9 cellular contexts compared by ENCODE assay signal in genomic region chr4:113328514-113328913, GRCh38.
DNase-seq lines count a peak whose midpoint lies in the region; ATAC-seq and TF ChIP-seq lines count a peak whose summit lies in the region.
"Had no signal": no experiment of that assay in that cellular context is flagged by ENCODE, and none has a peak within 500 bp of the region (broad histone marks: within the 10 kb centered on the region; RNA-seq: fewer than 3 reads in every experiment).

No MANE protein-coding gene starts in this region.

- no peak overlapping the region for H3K4me3 Mint-ChIP-seq in WTC11
- H3K4me3 Mint-ChIP-seq: activated T-cell treated with anti-CD3 and anti-CD28 coated beads, Interleukin-2, amount 50 U/mL, for 24 hours had no signal

- POLR2A ChIA-PET in WTC11 (lab: Charles Lee) = no interaction called here

- H3K36me3 ChIP-seq in Peyer's patch = peaks cover 0 to 5% (median 0%) of the 10 kb centered on the region in 3 donors

- H3K9me3 ChIP-seq in Peyer's patch = no peaks in the 10 kb centered on the region

- no peaks in the 10 kb centered on the region for H3K27me3 ChIP-seq in Peyer's patch

- peak; percentile 57 for ATAC-seq in HG02798 (IDR thresholded peaks at IDR 0.05; ENCODE audit: poor library complexity, unreplicated experiment)
- peak; percentile 98 for ATAC-seq in WTC11
- no peak for ATAC-seq in HG02610 (IDR thresholded peaks at IDR 0.05; ENCODE audit: unreplicated experiment)
- ATAC-seq in HG02852 (IDR thresholded peaks at IDR 0.05; ENCODE audit: unreplicated experiment) = no peak

- TF ChIP-seq CTCF in WTC11 (IDR thresholded peaks at IDR 0.05) (peak; percentile 71), Peyer's patch (IDR thresholded peaks at IDR 0.05) (peak in 2 of 6 experiments; percentile 10 to 30)

- CTCF ChIA-PET in WTC11 (lab: Charles Lee) = no interaction called here

- H3K4me1 Mint-ChIP-seq in WTC11 = peaks cover 17% of the 10 kb centered on the region

- DNase-seq in Daoy (ENCODE audit: low read depth) (peak; percentile 17), WTC11 (ENCODE audit: low spot score) (peak; percentile 63), kidney tubule cell (ENCODE audit: low spot score) (peak; percentile 15), Peyer's patch (no peak)
- no peak for DNase-seq in stimulated activated naive CD4-positive, alpha-beta T cell (lab: John Stamatoyannopoulos, UW)
- DNase-seq: activated T-cell treated with anti-CD3 and anti-CD28 coated beads, Interleukin-2, amount 50 U/mL, for 24 hours had no signal

- no peaks in the 10 kb centered on the region for H3K27me3 Mint-ChIP-seq in WTC11 (ENCODE audit: low read depth)

- no peaks in the 10 kb centered on the region for H3K36me3 Mint-ChIP-seq in WTC11

- TF ChIP-seq POLR2A in Peyer's patch (IDR thresholded peaks at IDR 0.05) = no peak

- H3K4me3 ChIP-seq in Peyer's patch = no peak overlapping the region

- H3K9me3 Mint-ChIP-seq in WTC11 = no peaks in the 10 kb centered on the region
- H3K9me3 Mint-ChIP-seq: activated T-cell treated with anti-CD3 and anti-CD28 coated beads, Interleukin-2, amount 50 U/mL, for 24 hours had no signal

- H3K27ac Mint-ChIP-seq in WTC11 = no peak overlapping the region
- H3K27ac Mint-ChIP-seq: activated T-cell treated with anti-CD3 and anti-CD28 coated beads, Interleukin-2, amount 50 U/mL, for 24 hours had no signal

- no peak overlapping the region for H3K27ac ChIP-seq in Peyer's patch

- no peaks in the 10 kb centered on the region for H3K4me1 ChIP-seq in Peyer's patch

TF ChIP-seq in WTC11, 78 proteins besides CTCF, POLR2A, EP300 and RAD21:
- TF ChIP-seq NR2C2 (CRISPR knock-in tag; IDR thresholded peaks at IDR 0.05) = no peak
- no peak for TF ChIP-seq ELF4 (CRISPR knock-in tag; IDR thresholded peaks at IDR 0.05; ENCODE audit: low read depth)
- no peak for TF ChIP-seq FOXJ3 (CRISPR knock-in tag; IDR thresholded peaks at IDR 0.05; ENCODE audit: borderline replicate concordance)
- TF ChIP-seq ZNF416 (CRISPR knock-in tag; IDR thresholded peaks at IDR 0.05) = no peak
- TF ChIP-seq CBFB (CRISPR knock-in tag; IDR thresholded peaks at IDR 0.05; ENCODE audit: low read depth) = no peak
- TF ChIP-seq NR1H2 (CRISPR knock-in tag; IDR thresholded peaks at IDR 0.05) = no peak
- no peak for TF ChIP-seq TCF7 (CRISPR knock-in tag; IDR thresholded peaks at IDR 0.05; ENCODE audit: low read depth)

Comparison
In these comparisons a context has a peak if more than half of its experiments do, and no peak if none do; other contexts are left out.
1. DNase-seq: peak in Daoy (single experiment), WTC11 (single experiment) and kidney tubule cell (single experiment); none in stimulated activated naive CD4-positive, alpha-beta T cell (0 of 6) and Peyer's patch (0 of 3).
2. ATAC-seq: peak in HG02798 (single experiment) and WTC11 (single experiment); none in HG02610 (single experiment) and HG02852 (single experiment).